ENCODE assay signal across 19 cellular contexts in genomic region chr3:18579659-18580058, GRCh38.
"Had no signal": no experiment of that assay in that cellular context is flagged by ENCODE, and none has a peak within 500 bp of the region (broad histone marks: within the 10 kb centered on the region; RNA-seq: fewer than 3 reads in every experiment).

No MANE protein-coding gene starts in this region.

- H3K27ac ChIP-seq: body of pancreas, cardiac muscle cell, epithelial cell of prostate, gastroesophageal sphincter, parathyroid adenoma, thoracic aorta had no signal

- H3K27me3 ChIP-seq: body of pancreas, cardiac muscle cell, gastroesophageal sphincter had no signal

- DNase-seq: activated CD4-positive, alpha-beta memory T cell treated with anti-CD3 and anti-CD28 coated beads for 36 hours; activated CD4-positive, alpha-beta T cell treated with anti-CD3 and anti-CD28 coated beads for 48 hours; activated CD4-positive, CD25-positive, alpha-beta regulatory T cell; activated effector memory CD4-positive, alpha-beta T cell treated with Interleukin-2 at 50 U/mL for 16 hours; activated naive CD4-positive, alpha-beta T cell treated with anti-CD3 and anti-CD28 coated beads, Interleukin-2, amount 50 U/mL, for 16 hours; activated naive CD8-positive, alpha-beta T cell treated with anti-CD3 and anti-CD28 coated beads, Interleukin-2, amount 50 U/mL, for 24 hours; activated T-cell treated with anti-CD3 and anti-CD28 coated beads, Interleukin-2, amount 50 U/mL, for 48 hours; hypothalamus; nucleus accumbens; right cardiac atrium; stimulated activated CD4-positive, alpha-beta T cell treated with anti-CD3 and anti-CD28 coated beads, Interleukin-4, amount 100 ng/mL, for 24 hours; stimulated activated naive CD4-positive, alpha-beta T cell treated with Interleukin-2 at 50 U/mL for 16 hours; T-helper 9 cell had no signal

- H3K4me3 ChIP-seq: body of pancreas, cardiac muscle cell, gastroesophageal sphincter, thoracic aorta had no signal
